Comparison of ENCODE assay signal across 10 cellular contexts in the genomic region with DNA sequence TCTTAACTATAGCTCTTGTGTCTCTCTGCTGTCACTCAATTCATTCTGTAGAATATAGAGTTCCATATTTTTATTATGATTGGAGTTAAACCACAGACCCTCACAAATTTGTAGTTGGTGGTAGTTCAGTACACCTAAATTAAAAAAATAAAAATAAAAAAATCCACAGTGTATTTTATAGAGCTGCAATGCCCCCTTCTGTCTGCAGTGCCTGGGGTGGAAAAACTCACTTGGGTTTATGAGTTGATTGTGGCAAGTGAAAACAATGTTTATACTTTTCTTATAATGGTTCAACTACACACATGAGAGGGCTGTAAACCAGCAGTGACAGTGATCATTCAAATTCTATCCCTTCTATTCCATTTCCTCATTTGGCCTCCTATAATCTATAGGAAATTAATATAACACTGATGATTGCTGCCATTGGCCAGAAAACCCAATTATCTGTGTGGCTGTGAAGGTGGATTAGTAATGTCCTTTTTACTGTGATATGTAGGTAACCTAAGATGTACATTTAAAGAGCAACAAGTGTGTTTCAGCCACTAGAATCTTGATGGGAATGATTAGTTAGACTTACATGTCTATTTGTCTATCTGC.
DNase-seq lines count a peak whose midpoint lies in the region; ATAC-seq and TF ChIP-seq lines count a peak whose summit lies in the region.
"Had no signal": no experiment of that assay in that cellular context is flagged by ENCODE, and none has a peak within 500 bp of the region (broad histone marks: within the 10 kb centered on the region; RNA-seq: fewer than 3 reads in every experiment).

No MANE protein-coding gene starts in this region.

- intact Hi-C loops in sigmoid colon (cut with DNase I): loop anchor here (5.0 to 10.0 kb wide), 4 partner anchors 170 to 742 kb away; no protein-coding TSS in a partner anchor
- intact Hi-C loops in spleen (cut with DNase I; ENCODE audit: low total_unique reads): loop anchor here (5.0 kb wide), 1 partner anchor 545 kb away; no protein-coding TSS in a partner anchor

- no peak overlapping the region for H3K4me3 Mint-ChIP-seq in activated CD8-positive, alpha-beta T cell treated with anti-CD3 and anti-CD28 coated beads, Interleukin-2, amount 10 ng/mL, durations not matched to agents 7 days and 5 days
- H3K4me3 Mint-ChIP-seq: activated B cell treated with CpG ODN at 0.5 μM for 24 hours had no signal

- H3K9me2 ChIP-seq in GM23248 (ENCODE audit: insufficient read depth): no peaks in the 10 kb centered on the region

- H3K9me3 Mint-ChIP-seq in activated CD8-positive, alpha-beta T cell treated with anti-CD3 and anti-CD28 coated beads, Interleukin-2, amount 10 ng/mL, durations not matched to agents 7 days and 5 days (ENCODE audit: insufficient read depth): no peaks in the 10 kb centered on the region
- H3K9me3 Mint-ChIP-seq: activated B cell treated with CpG ODN at 0.5 μM for 24 hours had no signal

- H3K4me1 ChIP-seq in GM23248 (ENCODE audit: insufficient read depth) (peaks cover 47% of the 10 kb centered on the region), Peyer's patch (peaks cover 0 to 7% (median 0%) of the 10 kb centered on the region in 4 donors), sigmoid colon (peaks cover 0 to 37% (median 7%) of the 10 kb centered on the region in 4 donors), spleen (peaks cover 0 to 13% (median 0%) of the 10 kb centered on the region in 6 donors)

- no peak overlapping the region for H3K9ac ChIP-seq in GM23248

- no peak overlapping the region for H3K27ac ChIP-seq in GM23248
- H3K27ac ChIP-seq in Peyer's patch: no peak overlapping the region
- H3K27ac ChIP-seq in sigmoid colon: no peak overlapping the region
- H3K27ac ChIP-seq in spleen: no peak overlapping the region

- H3F3A ChIP-seq in GM23248 (ENCODE audit: insufficient read depth): peaks cover 11% of the 10 kb centered on the region; the same call in 1 of the 2 replicates

- H3K36me3 ChIP-seq in GM23248 (ENCODE audit: low read depth): no peaks in the 10 kb centered on the region
- no peaks in the 10 kb centered on the region for H3K36me3 ChIP-seq in Peyer's patch
- H3K36me3 ChIP-seq in sigmoid colon: no peaks in the 10 kb centered on the region
- H3K36me3 ChIP-seq in spleen: no peaks in the 10 kb centered on the region

- ATAC-seq in activated CD8-positive, alpha-beta T cell treated with anti-CD3 and anti-CD28 coated beads, Interleukin-2, amount 10 ng/mL, durations not matched to agents 7 days and 5 days: no peak

- TF ChIP-seq CTCF in Peyer's patch (IDR thresholded peaks at IDR 0.05) (peak in 4 of 6 experiments; percentile 21 to 57 (median 54)), fibroblast of pulmonary artery (IDR thresholded peaks at IDR 0.05; ENCODE audit: low read length, missing control alignments) (peak; percentile 82), sigmoid colon (IDR thresholded peaks at IDR 0.05) (peak in 3 of 4 experiments; percentile 35 to 56 (median 43)), spleen (IDR thresholded peaks at IDR 0.05 in 8 of 11, conservative IDR thresholded peaks at IDR 0.05 in 3 of 11) (peak in 5 of 11 experiments; percentile 11 to 49 (median 36))

- H3K4me1 Mint-ChIP-seq in activated CD8-positive, alpha-beta T cell treated with anti-CD3 and anti-CD28 coated beads, Interleukin-2, amount 10 ng/mL, durations not matched to agents 7 days and 5 days (ENCODE audit: low read depth): no peaks in the 10 kb centered on the region
- H3K4me1 Mint-ChIP-seq: activated B cell treated with CpG ODN at 0.5 μM for 24 hours had no signal

- TF ChIP-seq POLR2A in Peyer's patch (IDR thresholded peaks at IDR 0.05): no peak
- no peak for TF ChIP-seq POLR2A in sigmoid colon (IDR thresholded peaks at IDR 0.05)
- no peak for TF ChIP-seq POLR2A in spleen (IDR thresholded peaks at IDR 0.05)

- H3K27ac Mint-ChIP-seq in activated CD8-positive, alpha-beta T cell treated with anti-CD3 and anti-CD28 coated beads, Interleukin-2, amount 10 ng/mL, durations not matched to agents 7 days and 5 days: no peak overlapping the region
- H3K27ac Mint-ChIP-seq: activated B cell treated with CpG ODN at 0.5 μM for 24 hours had no signal

- H4K20me1 ChIP-seq in GM23248 (ENCODE audit: insufficient read depth): no peaks in the 10 kb centered on the region

- H3K9me3 ChIP-seq in GM23248 (ENCODE audit: low read depth) (no peaks in the 10 kb centered on the region), Peyer's patch (no peaks in the 10 kb centered on the region), sigmoid colon (no peaks in the 10 kb centered on the region), spleen (no peaks in the 10 kb centered on the region)

- H3K4me2 ChIP-seq in GM23248 (ENCODE audit: unreplicated experiment): no peak overlapping the region

- in situ Hi-C loops in GM23248 (cut with MboI): loop anchor here (10.0 to 25.0 kb wide), 4 partner anchors 172 to 1100 kb away; no protein-coding TSS in a partner anchor

- no peaks in the 10 kb centered on the region for H3K79me2 ChIP-seq in GM23248 (ENCODE audit: insufficient read depth)

- TF ChIP-seq EP300 in sigmoid colon (IDR thresholded peaks at IDR 0.05): no peak

- POLR2A ChIA-PET in activated CD8-positive, alpha-beta T cell treated with anti-CD3 and anti-CD28 coated beads, Interleukin-2, amount 10 ng/mL, durations not matched to agents 7 days and 5 days (lab: Charles Lee): no interaction called here

- no peaks in the 10 kb centered on the region for H3K27me3 ChIP-seq in GM23248 (replicated peaks; ENCODE audit: insufficient read depth)
- no peaks in the 10 kb centered on the region for H3K27me3 ChIP-seq in Peyer's patch
- H3K27me3 ChIP-seq in sigmoid colon: no peaks in the 10 kb centered on the region
- H3K27me3 ChIP-seq in spleen (replicated peaks in 1 of 7): no peaks in the 10 kb centered on the region

- H2AFZ ChIP-seq in GM23248: no peak overlapping the region

- peak; percentile 54 for DNase-seq in GM23248
- DNase-seq in Peyer's patch: no peak
- peak; percentile 54 for DNase-seq in fibroblast of pulmonary artery (ENCODE audit: low read depth)
- no peak for DNase-seq in sigmoid colon
- no peak for DNase-seq in ecto neural progenitor cell (ENCODE audit: low spot score)
- no peak for DNase-seq in spleen
- DNase-seq in activated CD8-positive, alpha-beta T cell treated with anti-CD3 and anti-CD28 coated beads, Interleukin-2, amount 10 ng/mL, durations not matched to agents 7 days and 5 days: no peak
- DNase-seq in DMS153 treated with DMSO at 0.1 percent for 48 hours (lab: John Stamatoyannopoulos, UW; ENCODE audit: unreplicated experiment): no peak
- DNase-seq: activated B cell treated with CpG ODN at 0.5 μM for 24 hours, NCI-H2081 treated with DMSO at 0.1 percent for 48 hours had no signal

- H3K27me3 Mint-ChIP-seq in activated CD8-positive, alpha-beta T cell treated with anti-CD3 and anti-CD28 coated beads, Interleukin-2, amount 10 ng/mL, durations not matched to agents 7 days and 5 days (ENCODE audit: low read depth): no peaks in the 10 kb centered on the region

- no peaks in the 10 kb centered on the region for H3K36me3 Mint-ChIP-seq in activated CD8-positive, alpha-beta T cell treated with anti-CD3 and anti-CD28 coated beads, Interleukin-2, amount 10 ng/mL, durations not matched to agents 7 days and 5 days (ENCODE audit: low read depth)

- no peak overlapping the region for H3K4me3 ChIP-seq in GM23248
- no peak overlapping the region for H3K4me3 ChIP-seq in Peyer's patch
- H3K4me3 ChIP-seq in fibroblast of pulmonary artery (replicated peaks; ENCODE audit: low read depth, low read length): no peak overlapping the region
- H3K4me3 ChIP-seq in sigmoid colon: no peak overlapping the region
- no peak overlapping the region for H3K4me3 ChIP-seq in spleen

- CTCF ChIA-PET in activated CD8-positive, alpha-beta T cell treated with anti-CD3 and anti-CD28 coated beads, Interleukin-2, amount 10 ng/mL, durations not matched to agents 7 days and 5 days (lab: Charles Lee): no interaction called here

Comparison
In these comparisons a context has a peak if more than half of its experiments do, and no peak if none do; other contexts are left out.
1. DNase-seq: peak in GM23248 (single experiment) and fibroblast of pulmonary artery (single experiment); none in Peyer's patch (0 of 3), sigmoid colon (single experiment), ecto neural progenitor cell (single experiment), spleen (single experiment), activated CD8-positive, alpha-beta T cell treated with anti-CD3 and anti-CD28 coated beads, Interleukin-2, amount 10 ng/mL, durations not matched to agents 7 days and 5 days (single experiment) and DMS153 treated with DMSO at 0.1 percent for 48 hours (single experiment).